ENCODE assay signal across 17 cellular contexts in the genomic region with DNA sequence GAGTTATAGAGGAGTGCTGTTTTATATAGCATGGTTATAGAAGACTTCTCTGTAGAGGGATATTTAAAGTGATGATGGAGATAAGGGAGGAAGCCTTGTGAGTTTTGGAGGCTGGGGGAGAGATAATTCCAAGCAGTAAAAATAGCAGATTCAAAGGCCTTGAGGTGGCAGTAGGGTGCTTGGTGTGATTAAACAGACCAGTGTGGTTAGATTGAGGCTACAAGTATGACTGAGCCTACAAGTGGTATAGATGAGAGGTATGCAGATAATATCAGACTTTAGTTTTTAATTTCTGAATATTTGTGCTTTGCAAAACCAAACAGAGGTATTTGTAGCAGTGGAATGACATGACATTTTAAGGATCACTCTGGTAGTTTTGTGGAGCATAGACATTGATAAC. TPM values are rescaled to one million over a fixed set of nuclear protein-coding genes. Genes with fewer than 3 reads are reported as not detected.
DNase-seq lines count a peak whose midpoint lies in the region; ATAC-seq and TF ChIP-seq lines count a peak whose summit lies in the region.
"Had no signal": no experiment of that assay in that cellular context is flagged by ENCODE, and none has a peak within 500 bp of the region (broad histone marks: within the 10 kb centered on the region; RNA-seq: fewer than 3 reads in every experiment).

No MANE protein-coding gene starts in this region.

- H3K4me3 ChIP-seq in fibroblast of pulmonary artery (replicated peaks; ENCODE audit: low read depth, low read length) (no peak overlapping the region), smooth muscle cell (no peak overlapping the region)
- H3K4me3 ChIP-seq: adrenal gland, MG63, SJSA1, skin epidermis had no signal

- H3K27me3 Mint-ChIP-seq in endothelial cell (ENCODE audit: unreplicated experiment) (peaks cover 4% of the 10 kb centered on the region), MCF 10A (ENCODE audit: insufficient read depth, unreplicated experiment) (no peaks in the 10 kb centered on the region)

- in situ Hi-C loops in SK-MEL-5 (cut with HindIII; ENCODE audit: low pct_unique_long_range_greater_than_20kb, low sequenced_read_pairs), result no loop called here

- H3K79me2 ChIP-seq in smooth muscle cell (ENCODE audit: low read depth), result no peaks in the 10 kb centered on the region

- BruUV-seq in MCF 10A (replicated peaks; lab: Mats Ljungman, UMichigan), result no TSS peak

- H3K9me3 Mint-ChIP-seq in endothelial cell (ENCODE audit: unreplicated experiment) (no peaks in the 10 kb centered on the region), MCF 10A (ENCODE audit: unreplicated experiment) (no peaks in the 10 kb centered on the region)
- H3K9me3 Mint-ChIP-seq: CD14-positive monocyte had no signal

- TF ChIP-seq CTCF in fibroblast of pulmonary artery (IDR thresholded peaks at IDR 0.05; ENCODE audit: low read length, missing control alignments) (no peak), smooth muscle cell (IDR thresholded peaks at IDR 0.05; ENCODE audit: borderline replicate concordance, insufficient read depth, poor library complexity, severe bottlenecking) (no peak), endothelial cell (IDR thresholded peaks at IDR 0.05; ENCODE audit: unreplicated experiment) (no peak), MCF 10A (IDR thresholded peaks at IDR 0.05; ENCODE audit: unreplicated experiment) (no peak)

- H2AFZ ChIP-seq in smooth muscle cell (ENCODE audit: low read depth), result no peak overlapping the region

- no peak overlapping the region for H3K27ac ChIP-seq in smooth muscle cell (ENCODE audit: low read depth)
- H3K27ac ChIP-seq: adrenal gland, SJSA1, skin epidermis had no signal

- H3F3A ChIP-seq in smooth muscle cell (ENCODE audit: low read depth), result no peaks in the 10 kb centered on the region

- H3K4me1 Mint-ChIP-seq in endothelial cell (ENCODE audit: unreplicated experiment) (no peaks in the 10 kb centered on the region), MCF 10A (ENCODE audit: insufficient read depth, unreplicated experiment) (no peaks in the 10 kb centered on the region)
- H3K4me1 Mint-ChIP-seq: CD14-positive monocyte had no signal

- H3K27me3 ChIP-seq in smooth muscle cell (ENCODE audit: low read depth), result no peaks in the 10 kb centered on the region
- H3K27me3 ChIP-seq: adrenal gland, MG63, SJSA1 had no signal

- POLR2A ChIA-PET in MCF 10A (lab: Yijun Ruan, JAX), result no interaction called here

- no peaks in the 10 kb centered on the region for H3K4me1 ChIP-seq in smooth muscle cell (ENCODE audit: low read depth)
- H3K4me1 ChIP-seq: adrenal gland, SJSA1 had no signal

- ATAC-seq in GM18868 (IDR thresholded peaks at IDR 0.05; ENCODE audit: unreplicated experiment) (peak; percentile 95), HG02870 (IDR thresholded peaks at IDR 0.05; ENCODE audit: unreplicated experiment) (peak; percentile 94)

- H3K9ac ChIP-seq in smooth muscle cell (ENCODE audit: low read depth), result no peak overlapping the region

- intact Hi-C loops in MCF 10A (cut with micrococcal nuclease), result no loop called here

- H3K27ac Mint-ChIP-seq in endothelial cell (ENCODE audit: unreplicated experiment) (no peak overlapping the region), MCF 10A (ENCODE audit: low read depth, unreplicated experiment) (no peak overlapping the region)

- H3K36me3 ChIP-seq in smooth muscle cell (ENCODE audit: low read depth), result no peaks in the 10 kb centered on the region
- H3K36me3 ChIP-seq: adrenal gland, MG63 had no signal

- peak; percentile 10 for DNase-seq in SK-MEL-5 (ENCODE audit: low read depth, low spot score)
- DNase-seq in fibroblast of pulmonary artery (ENCODE audit: low read depth), result peak; percentile 16
- DNase-seq in smooth muscle cell (lab: John Stamatoyannopoulos, UW; ENCODE audit: unreplicated experiment), result no peak
- no peak for DNase-seq in SW 1271 (lab: John Stamatoyannopoulos, UW)
- no peak for DNase-seq in endothelial cell (ENCODE audit: low spot score)
- DNase-seq in MCF 10A (ENCODE audit: unreplicated experiment), result no peak
- DNase-seq: adrenal gland, EL, foreskin melanocyte, MG63, NCI-H2081, substantia nigra had no signal

- H3K4me2 ChIP-seq in smooth muscle cell, result no peak overlapping the region

- H3K36me3 Mint-ChIP-seq in endothelial cell (ENCODE audit: low read depth, unreplicated experiment) (no peaks in the 10 kb centered on the region), MCF 10A (ENCODE audit: insufficient read depth, unreplicated experiment) (no peaks in the 10 kb centered on the region)

- no peaks in the 10 kb centered on the region for H4K20me1 ChIP-seq in smooth muscle cell (ENCODE audit: low read depth)

- CTCF ChIA-PET in MCF 10A (lab: Yijun Ruan, JAX), result no interaction called here

- H3K9me3 ChIP-seq in smooth muscle cell (replicated peaks; ENCODE audit: low read depth), result no peaks in the 10 kb centered on the region
- H3K9me3 ChIP-seq: adrenal gland, MG63, SJSA1 had no signal

- H3K4me3 Mint-ChIP-seq in endothelial cell (ENCODE audit: unreplicated experiment) (no peak overlapping the region), MCF 10A (ENCODE audit: unreplicated experiment) (no peak overlapping the region)
- H3K4me3 Mint-ChIP-seq: CD14-positive monocyte had no signal

RNA-seq across cellular contexts. Expression of gene FANCM, which starts 20.3 kb away (rescaled TPM):
- total RNA-seq in SK-MEL-5 (2014; rRNA removed; shearing (Covaris generic)), result 5.6 and 7.5 TPM in 2 replicates
- polyA plus RNA-seq in SK-MEL-5 (2015; cell fraction: cytosol; rRNA removed), result 3.1 and 6.5 TPM in 2 replicates
- polyA plus RNA-seq in SK-MEL-5 (2015; cell fraction: nucleus; rRNA removed), result 15.6 and 15.7 TPM in 2 replicates
- total RNA-seq in smooth muscle cell (4.3 and 5.5 TPM in 2 replicates), endothelial cell (ENCODE audit: unreplicated experiment) (9.9 TPM), MCF 10A (2022) (5.0 and 6.6 TPM in 2 replicates)
- polyA plus RNA-seq in smooth muscle cell, result 1.1 and 1.7 TPM in 2 replicates

RNA-seq across cellular contexts. Expression of gene FKBP3, which starts 21.8 kb away (rescaled TPM):
- total RNA-seq in SK-MEL-5 (2014; rRNA removed; shearing (Covaris generic)), result 54.9 and 59.1 TPM in 2 replicates
- 26.9 and 38.0 TPM in 2 replicates for polyA plus RNA-seq in SK-MEL-5 (2015; cell fraction: cytosol; rRNA removed)
- polyA plus RNA-seq in SK-MEL-5 (2015; cell fraction: nucleus; rRNA removed), result 254 and 300 TPM in 2 replicates
- total RNA-seq in smooth muscle cell (43.9 and 77.7 TPM in 2 replicates), endothelial cell (ENCODE audit: unreplicated experiment) (78.3 TPM), MCF 10A (2022) (61.7 and 62.0 TPM in 2 replicates)
- polyA plus RNA-seq in smooth muscle cell, result 122 and 123 TPM in 2 replicates

Comparison
In these comparisons a context has a peak if more than half of its experiments do, and no peak if none do; other contexts are left out.
1. DNase-seq: peak in SK-MEL-5 (single experiment) and fibroblast of pulmonary artery (single experiment); none in smooth muscle cell (single experiment), SW 1271 (0 of 2), endothelial cell (single experiment) and MCF 10A (single experiment).